23 cellular contexts compared by ENCODE assay signal in genomic region chr7:4818000-4818794, GRCh38. TPM values are rescaled to one million over a fixed set of nuclear protein-coding genes. Genes with fewer than 3 reads are reported as not detected.
DNase-seq lines count a peak whose midpoint lies in the region; ATAC-seq and TF ChIP-seq lines count a peak whose summit lies in the region.
"Had no signal": no experiment of that assay in that cellular context is flagged by ENCODE, and none has a peak within 500 bp of the region (broad histone marks: within the 10 kb centered on the region; RNA-seq: fewer than 3 reads in every experiment).

No MANE protein-coding gene starts in this region.

- no peak overlapping the region for H3K4me2 ChIP-seq in SK-N-SH
- H3K4me2 ChIP-seq: KMS-11 had no signal

- TF ChIP-seq EP300 in SK-N-SH (IDR thresholded peaks at IDR 0.05; ENCODE audit: borderline replicate concordance in 1 of 2, low read depth in 1 of 2, low read length in 1 of 2), result no peak

- no peak overlapping the region for H3K4me3 Mint-ChIP-seq in glutamatergic neuron (ENCODE audit: unreplicated experiment)
- H3K4me3 Mint-ChIP-seq: CD4-positive, alpha-beta T cell; HFFc6 had no signal

- no peak overlapping the region for H2AFZ ChIP-seq in SK-N-SH (ENCODE audit: low read depth)

- no peaks in the 10 kb centered on the region for H3K27me3 ChIP-seq in SK-N-SH (ENCODE audit: insufficient read depth)

- H3K9me2 ChIP-seq in SK-N-SH, result no peaks in the 10 kb centered on the region

- no peak overlapping the region for H3K4me3 ChIP-seq in SK-N-SH (ENCODE audit: low read depth in 2 of 2, low read length in 1 of 2)
- H3K4me3 ChIP-seq: SJCRH30 had no signal

- no peaks in the 10 kb centered on the region for H3K9me3 Mint-ChIP-seq in glutamatergic neuron (ENCODE audit: unreplicated experiment)
- H3K9me3 Mint-ChIP-seq: CD4-positive, alpha-beta T cell had no signal

- peak; percentile 41 for DNase-seq in SK-N-SH
- DNase-seq in glutamatergic neuron, result peak; percentile 13
- DNase-seq in posterior vena cava (ENCODE audit: low spot score), result peak; percentile 79
- no peak for DNase-seq in ACHN
- no peak for DNase-seq in AML-193 (lab: John Stamatoyannopoulos, UW)
- no peak for DNase-seq in activated CD4-positive, alpha-beta T cell treated with anti-CD3 and anti-CD28 coated beads for 48 hours
- DNase-seq: CD4-positive, alpha-beta T cell; HFFc6; IMR-90; MM.1S; NCI-H1092 treated with DMSO at 0.1 percent for 48 hours; NCI-H1436 treated with DMSO at 0.1 percent for 48 hours; NCI-H1930; NCI-H446; NCI-H524 treated with DMSO at 0.1 percent for 48 hours; NCI-H774; SJCRH30 had no signal

- no peaks in the 10 kb centered on the region for H3F3A ChIP-seq in SK-N-SH (replicated peaks; ENCODE audit: insufficient read depth)

- H3K27me3 Mint-ChIP-seq in glutamatergic neuron (ENCODE audit: unreplicated experiment), result peaks cover 2% of the 10 kb centered on the region

- H3K27ac ChIP-seq in SK-N-SH (ENCODE audit: low read depth in 2 of 2, low read length in 1 of 2), result no peak overlapping the region
- H3K27ac ChIP-seq: 22Rv1, KMS-11, SJCRH30 had no signal

- H3K36me3 ChIP-seq in SK-N-SH (replicated peaks in 1 of 2; ENCODE audit: control insufficient read depth in 1 of 2, insufficient read depth in 2 of 2, low read length in 1 of 2), result no peaks in the 10 kb centered on the region
- H3K36me3 ChIP-seq: SJCRH30 had no signal

- ATAC-seq in SK-N-SH treated with all-trans-retinoic acid at 6 μM for 48 hours (no peak), GM21825 (IDR thresholded peaks at IDR 0.05; ENCODE audit: unreplicated experiment) (no peak)
- ATAC-seq: Right ventricle myocardium inferior had no signal

- in situ Hi-C loops in ACHN (cut with HindIII; ENCODE audit: low pct_ligation_motif_present, low pct_unique_long_range_greater_than_20kb, low sequenced_read_pairs), result no loop called here

- peaks cover 11% of the 10 kb centered on the region for H3K36me3 Mint-ChIP-seq in glutamatergic neuron (ENCODE audit: unreplicated experiment)

- no peaks in the 10 kb centered on the region for H3K4me1 ChIP-seq in SK-N-SH (ENCODE audit: control insufficient read depth in 1 of 2, insufficient read depth in 2 of 2, low read depth in 1 of 2, low read length in 1 of 2)
- H3K4me1 ChIP-seq: SJCRH30 had no signal

- no peak overlapping the region for H3K9ac ChIP-seq in SK-N-SH
- H3K9ac ChIP-seq: KMS-11 had no signal

- CTCF ChIA-PET in SK-N-SH (lab: Yijun Ruan, JAX), result interaction anchor here (0.6 to 6.6 kb wide), 4 partner anchors 12 to 65 kb away, joined by 3 to 38 read pairs (median 22); partner anchors contain the start of gene RADIL

- TF ChIP-seq CTCF in SK-N-SH (IDR thresholded peaks at IDR 0.05) (no peak), glutamatergic neuron (IDR thresholded peaks at IDR 0.05; ENCODE audit: partially characterized antibody, unreplicated experiment) (no peak)

- peaks cover 5% of the 10 kb centered on the region for H3K4me1 Mint-ChIP-seq in glutamatergic neuron (ENCODE audit: low read depth, unreplicated experiment)

- H3K79me2 ChIP-seq in SK-N-SH (ENCODE audit: insufficient read depth), result no peaks in the 10 kb centered on the region

- TF ChIP-seq RAD21 in SK-N-SH (IDR thresholded peaks at IDR 0.05; ENCODE audit: low read length), result no peak

- no peaks in the 10 kb centered on the region for H3K9me3 ChIP-seq in SK-N-SH
- H3K9me3 ChIP-seq: SJCRH30 had no signal

- intact Hi-C loops in posterior vena cava (cut with DNase I), result no loop called here

- POLR2A ChIA-PET in SK-N-SH (lab: Yijun Ruan, JAX), result no interaction called here

- WGBS in SK-N-SH (ENCODE audit: low lambda C conversion rate), result 96% methylated on average over 17 of the region's 32 CpGs

- no peak overlapping the region for H3K27ac Mint-ChIP-seq in glutamatergic neuron (ENCODE audit: unreplicated experiment)
- H3K27ac Mint-ChIP-seq: CD4-positive, alpha-beta T cell; HFFc6 had no signal

- no peaks in the 10 kb centered on the region for H4K20me1 ChIP-seq in SK-N-SH (ENCODE audit: insufficient read depth)

TF ChIP-seq in SK-N-SH, 30 proteins besides CTCF, POLR2A, EP300 and RAD21 (continues in another document):
- TF ChIP-seq SMC3 (IDR thresholded peaks at IDR 0.05; ENCODE audit: low read depth, low read length), result no peak
- TF ChIP-seq FOXM1 (IDR thresholded peaks at IDR 0.05; ENCODE audit: low read depth), result no peak
- no peak for TF ChIP-seq USF1 (IDR thresholded peaks at IDR 0.05; ENCODE audit: borderline replicate concordance, low read depth)
- TF ChIP-seq EZH2phosphoT487 (IDR thresholded peaks at IDR 0.05; ENCODE audit: borderline replicate concordance, low read depth), result no peak
- no peak for TF ChIP-seq MXI1 (IDR thresholded peaks at IDR 0.05; ENCODE audit: low read depth, low read length)
- no peak for TF ChIP-seq RFX5 (IDR thresholded peaks at IDR 0.05; ENCODE audit: low read length)
- TF ChIP-seq PBX3 (IDR thresholded peaks at IDR 0.05), result no peak

TF ChIP-seq in SK-N-SH treated with all-trans-retinoic acid at 6 μM for 48 hours, 23 proteins besides CTCF, POLR2A, EP300 and RAD21:
- TF ChIP-seq ZC3H10 (CRISPR knock-in tag; IDR thresholded peaks at IDR 0.05) (no peak), ESRRG (CRISPR knock-in tag; IDR thresholded peaks at IDR 0.05) (no peak), POU6F1 (CRISPR knock-in tag; IDR thresholded peaks at IDR 0.05; ENCODE audit: borderline replicate concordance, low read depth) (no peak), CSRNP3 (CRISPR knock-in tag; IDR thresholded peaks at IDR 0.05) (no peak), ARNTL (CRISPR knock-in tag; IDR thresholded peaks at IDR 0.05; ENCODE audit: borderline replicate concordance, low read depth) (no peak), CSDC2 (CRISPR knock-in tag; IDR thresholded peaks at IDR 0.05) (no peak), TCF4 (CRISPR knock-in tag; IDR thresholded peaks at IDR 0.05; ENCODE audit: borderline replicate concordance) (no peak), SNAI2 (CRISPR knock-in tag; IDR thresholded peaks at IDR 0.05) (no peak), CREB5 (CRISPR knock-in tag; IDR thresholded peaks at IDR 0.05; ENCODE audit: low read depth) (no peak), ZNF565 (CRISPR knock-in tag; conservative IDR thresholded peaks at IDR 0.05; ENCODE audit: low read depth) (no peak)

RNA-seq across cellular contexts. Expression of gene AP5Z1, which starts 42.8 kb away (rescaled TPM):
- polyA plus RNA-seq in SK-N-SH (2012; rRNA removed), result 29.5 and 36.7 TPM in 2 replicates
- polyA plus RNA-seq in SK-N-SH (2012; cell fraction: cytosol; rRNA removed), result 5.5 and 11.0 TPM in 2 replicates
- 159 and 241 TPM in 2 replicates for polyA plus RNA-seq in SK-N-SH (2012; cell fraction: nucleus; rRNA removed)
- total RNA-seq in glutamatergic neuron (ENCODE audit: unreplicated experiment) (49.8 TPM), posterior vena cava (10 to 100 TPM; 27.8 to 29.0 TPM)

RNA-seq across cellular contexts. Expression of gene PAPOLB, which starts 43.6 kb away (rescaled TPM):
- not detected in 2 replicates for polyA plus RNA-seq in SK-N-SH (2012; rRNA removed)
- polyA plus RNA-seq in SK-N-SH (2012; cell fraction: cytosol; rRNA removed), result 0.01 TPM in 1 of 2 replicates, not detected in the other
- 0.01 and 0.05 TPM in 2 replicates for polyA plus RNA-seq in SK-N-SH (2012; cell fraction: nucleus; rRNA removed)
- total RNA-seq in glutamatergic neuron (ENCODE audit: unreplicated experiment) (1.2 TPM), posterior vena cava (under 1 TPM; 0.19 to 0.24 TPM)
- total RNA-seq: CD4-positive, alpha-beta T cell; HFFc6; RPMI7951; SJCRH30 had no signal
- polyA plus RNA-seq: IMR-90 had no signal

Comparison
In these comparisons a context has a peak if more than half of its experiments do, and no peak if none do; other contexts are left out.
1. DNase-seq: peak in SK-N-SH (single experiment), glutamatergic neuron (single experiment) and posterior vena cava (single experiment); none in ACHN (single experiment), AML-193 (0 of 2) and activated CD4-positive, alpha-beta T cell treated with anti-CD3 and anti-CD28 coated beads for 48 hours (single experiment).